ENCODE assay signal across 19 cellular contexts in the genomic region with DNA sequence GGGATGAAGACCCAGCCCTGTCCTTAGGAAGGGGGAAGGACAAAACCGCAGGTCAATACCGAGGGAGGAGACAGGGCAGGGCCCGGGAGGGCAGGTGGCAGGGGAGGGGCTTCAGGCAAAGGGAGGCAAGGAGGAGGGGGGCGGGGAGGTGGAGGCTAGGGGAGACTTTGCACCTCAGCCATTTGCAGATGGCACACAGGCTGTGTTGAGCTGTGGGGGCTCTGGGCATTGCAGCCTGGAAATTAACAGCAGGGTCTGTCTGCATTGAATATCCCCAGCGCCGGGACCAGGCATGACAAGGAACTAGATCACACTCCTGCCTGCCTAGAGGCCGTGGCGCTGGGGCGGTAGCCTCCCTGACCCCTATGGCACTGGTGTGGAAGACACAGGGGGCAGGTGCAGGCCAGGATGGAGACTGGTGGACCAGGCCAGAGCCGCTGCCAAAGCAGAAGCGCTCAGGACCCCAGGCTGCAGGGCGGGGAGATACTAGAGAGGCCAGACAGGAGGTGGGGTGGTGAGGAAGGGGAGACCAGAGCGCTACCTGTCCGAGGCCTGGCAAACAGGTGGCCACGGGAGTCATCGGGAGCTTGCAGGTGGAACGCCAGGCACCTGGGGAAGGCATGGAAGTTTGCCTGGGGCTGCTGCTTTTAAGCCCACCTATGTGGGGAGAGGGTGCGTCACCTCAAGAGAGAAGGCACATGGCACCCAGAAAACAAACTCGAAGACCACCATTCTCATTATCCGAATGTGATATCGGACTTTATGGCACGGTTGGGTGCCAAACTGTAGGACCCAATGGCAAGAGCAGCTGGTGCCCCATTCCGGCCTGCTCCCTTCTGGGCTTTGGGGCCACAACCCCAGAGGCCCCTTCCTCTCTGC. TPM values are rescaled to one million over a fixed set of nuclear protein-coding genes. Genes with fewer than 3 reads are reported as not detected.
DNase-seq lines count a peak whose midpoint lies in the region; ATAC-seq and TF ChIP-seq lines count a peak whose summit lies in the region.
"Had no signal": no experiment of that assay in that cellular context is flagged by ENCODE, and none has a peak within 500 bp of the region (broad histone marks: within the 10 kb centered on the region; RNA-seq: fewer than 3 reads in every experiment).

No MANE protein-coding gene starts in this region.

- WGBS in adrenal gland, 4 donors: 57 to 69% (median 62%) methylated on average over 19 to 23 of the region's 23 CpGs

- TF ChIP-seq CTCF in WERI-Rb-1 (IDR thresholded peaks at IDR 0.05; ENCODE audit: low read depth, low read length) (no peak), neural progenitor cell (IDR thresholded peaks at IDR 0.05) (no peak), adrenal gland (IDR thresholded peaks at IDR 0.05) (no peak), type B pancreatic cell (conservative IDR thresholded peaks at IDR 0.05) (no peak)

- H3K4me3 ChIP-seq in H7 (ENCODE audit: insufficient read depth, low read depth, low read length) (no peak overlapping the region), WERI-Rb-1 (ENCODE audit: low read depth, low read length) (no peak overlapping the region), neural progenitor cell (no peak overlapping the region), adrenal gland (no peak overlapping the region)
- H3K4me3 ChIP-seq: lung, tibial nerve had no signal

- no peak overlapping the region for H2AFZ ChIP-seq in neural progenitor cell (replicated peaks)

- H3K27me3 ChIP-seq in H7 (ENCODE audit: control insufficient read depth, insufficient read depth, low read length): no peaks in the 10 kb centered on the region
- H3K27me3 ChIP-seq in WERI-Rb-1 (ENCODE audit: insufficient read depth, low read depth, severe bottlenecking): no peaks in the 10 kb centered on the region
- no peaks in the 10 kb centered on the region for H3K27me3 ChIP-seq in neural progenitor cell
- H3K27me3 ChIP-seq in adrenal gland: no peaks in the 10 kb centered on the region
- H3K27me3 ChIP-seq: tibial nerve had no signal

- no peak overlapping the region for H3K9ac ChIP-seq in neural progenitor cell

- H3K27me3 Mint-ChIP-seq in neural progenitor cell (ENCODE audit: insufficient read depth, low read depth) (peaks cover 17% of the 10 kb centered on the region), type B pancreatic cell (no peaks in the 10 kb centered on the region)
- H3K27me3 Mint-ChIP-seq: activated naive CD4-positive, alpha-beta T cell treated with anti-CD3 and anti-CD28 coated beads, Interleukin-2, amount 50 U/mL, for 24 hours had no signal

- H4K20me1 ChIP-seq in neural progenitor cell (ENCODE audit: low read depth): peaks cover 70% of the 10 kb centered on the region

- no peaks in the 10 kb centered on the region for H3K36me3 ChIP-seq in H7 (replicated peaks; ENCODE audit: control insufficient read depth, insufficient read depth, low read length)
- peaks cover 12% of the 10 kb centered on the region for H3K36me3 ChIP-seq in WERI-Rb-1
- no peaks in the 10 kb centered on the region for H3K36me3 ChIP-seq in neural progenitor cell
- peaks cover 0 to 5% of the 10 kb centered on the region in 2 donors for H3K36me3 ChIP-seq in adrenal gland (replicated peaks in 1 of 2)

- TF ChIP-seq POLR2A in adrenal gland (IDR thresholded peaks at IDR 0.05): peak in 1 of 2 donors; percentile 2

- no peak overlapping the region for H3K4me2 ChIP-seq in neural progenitor cell

- H3K9me3 ChIP-seq in WERI-Rb-1 (ENCODE audit: severe bottlenecking) (no peaks in the 10 kb centered on the region), neural progenitor cell (ENCODE audit: low read depth) (no peaks in the 10 kb centered on the region), adrenal gland (replicated peaks in 1 of 3) (no peaks in the 10 kb centered on the region)
- H3K9me3 ChIP-seq: tibial nerve had no signal

- H3K27ac ChIP-seq in WERI-Rb-1 (peak overlapping the region; percentile 28; the same call in 1 of the 2 replicates), neural progenitor cell (no peak overlapping the region), adrenal gland (no peak overlapping the region)
- H3K27ac ChIP-seq: tibial nerve had no signal

- peaks cover 30% of the 10 kb centered on the region for H3F3A ChIP-seq in neural progenitor cell (ENCODE audit: low read depth)

- no peaks in the 10 kb centered on the region for H3K9me3 Mint-ChIP-seq in neural progenitor cell
- H3K9me3 Mint-ChIP-seq in type B pancreatic cell: no peaks in the 10 kb centered on the region
- H3K9me3 Mint-ChIP-seq: activated naive CD4-positive, alpha-beta T cell treated with anti-CD3 and anti-CD28 coated beads, Interleukin-2, amount 50 U/mL, for 24 hours; natural killer cell; T-cell had no signal

- H3K4me3 Mint-ChIP-seq in neural progenitor cell (no peak overlapping the region), type B pancreatic cell (no peak overlapping the region)
- H3K4me3 Mint-ChIP-seq: activated naive CD4-positive, alpha-beta T cell treated with anti-CD3 and anti-CD28 coated beads, Interleukin-2, amount 50 U/mL, for 24 hours; natural killer cell; T-cell had no signal

- ATAC-seq in GM19395 (IDR thresholded peaks at IDR 0.05; ENCODE audit: unreplicated experiment): no peak

- no peaks in the 10 kb centered on the region for H3K36me3 Mint-ChIP-seq in neural progenitor cell
- no peaks in the 10 kb centered on the region for H3K36me3 Mint-ChIP-seq in type B pancreatic cell
- H3K36me3 Mint-ChIP-seq: activated naive CD4-positive, alpha-beta T cell treated with anti-CD3 and anti-CD28 coated beads, Interleukin-2, amount 50 U/mL, for 24 hours; natural killer cell; T-cell had no signal

- H3K4me1 Mint-ChIP-seq in neural progenitor cell: peaks cover 39% of the 10 kb centered on the region
- peaks cover 11% of the 10 kb centered on the region for H3K4me1 Mint-ChIP-seq in type B pancreatic cell (ENCODE audit: unreplicated experiment)

- intact Hi-C loops in adrenal gland (cut with DNase I): loop anchor here (10.0 kb wide), 2 partner anchors 264 to 274 kb away; no protein-coding TSS in a partner anchor

- DNase-seq in NCI-H345 (lab: John Stamatoyannopoulos, UW) (peak; percentile 20), NCI-H345 treated with DMSO at 0.1 percent for 48 hours (lab: John Stamatoyannopoulos, UW; ENCODE audit: unreplicated experiment) (no peak), H7 (peak; percentile 84), WERI-Rb-1 (peak; percentile 85), neural progenitor cell (ENCODE audit: low spot score) (peak; percentile 30), adrenal gland (no peak), type B pancreatic cell (ENCODE audit: extremely low spot score, unreplicated experiment) (no peak)
- DNase-seq: ACHN; activated CD4-positive, CD25-positive, alpha-beta regulatory T cell; effector memory CD4-positive, alpha-beta T cell; natural killer cell; NCI-H226; RPMI8226; stimulated activated CD8-positive, alpha-beta memory T cell treated with anti-CD3 and anti-CD28 coated beads, Interleukin-4, amount 100 ng/mL, for 48 hours; T-cell had no signal

- H3K27ac Mint-ChIP-seq in neural progenitor cell (no peak overlapping the region), type B pancreatic cell (no peak overlapping the region)
- H3K27ac Mint-ChIP-seq: T-cell had no signal

- H3K79me2 ChIP-seq in neural progenitor cell (ENCODE audit: low read depth): no peaks in the 10 kb centered on the region

- H3K4me1 ChIP-seq in neural progenitor cell (peaks cover 38% of the 10 kb centered on the region), adrenal gland (replicated peaks in 1 of 2) (peaks cover 10 to 39% of the 10 kb centered on the region in 2 donors)

RNA-seq across cellular contexts. Expression of gene CBX6, which starts 11.5 kb away (rescaled TPM):
- total RNA-seq in H7 (2014; rRNA removed; shearing (Covaris generic)): 18.3 and 19.2 TPM in 2 replicates
- total RNA-seq in neural progenitor cell (ENCODE audit: low replicate concordance) (14.0 and 29.7 TPM in 2 replicates), adrenal gland (100 to 1,000 TPM in 1 of 8 donors, 10 to 100 TPM in 7; 48.0 to 151 (median 79.5) TPM), type B pancreatic cell (ENCODE audit: low replicate concordance) (93.5 and 116 TPM in 2 replicates)
- 10 to 100 TPM; 21.0 to 87.3 (median 38.8) TPM for polyA plus RNA-seq in adrenal gland

RNA-seq across cellular contexts. Expression of gene NPTXR, which starts 16.7 kb away (rescaled TPM):
- total RNA-seq in H7 (2014; rRNA removed; shearing (Covaris generic)): 3.6 and 3.7 TPM in 2 replicates
- total RNA-seq in neural progenitor cell (ENCODE audit: low replicate concordance) (0.99 and 2.5 TPM in 2 replicates), adrenal gland (10 to 100 TPM in 7 of 8 donors, 1 to 10 TPM in 1; 6.9 to 26.9 (median 13.4) TPM), type B pancreatic cell (ENCODE audit: low replicate concordance) (5.9 and 6.9 TPM in 2 replicates)
- polyA plus RNA-seq in adrenal gland: 1 to 10 TPM; 3.4 to 4.7 (median 4.4) TPM

Comparison
In these comparisons a context has a peak if more than half of its experiments do, and no peak if none do; other contexts are left out.
1. DNase-seq: peak in NCI-H345 (single experiment), H7 (single experiment), WERI-Rb-1 (single experiment) and neural progenitor cell (single experiment); none in NCI-H345 treated with DMSO at 0.1 percent for 48 hours (single experiment), adrenal gland (0 of 7) and type B pancreatic cell (single experiment).